In genomic region chr20:37345339-37346231, GRCh38 we compare ENCODE assay signal across 1 cellular context.
TF ChIP-seq lines count a peak whose summit lies in the region.

Gene SRC (plus strand): TSS chr20:37346140. CDS start chr20:37384154, 38,014 bp downstream.

TF ChIP-seq in K562, 482 proteins besides CTCF, POLR2A, EP300 and RAD21 (continued from another document):
- TF ChIP-seq, protein P1, sequence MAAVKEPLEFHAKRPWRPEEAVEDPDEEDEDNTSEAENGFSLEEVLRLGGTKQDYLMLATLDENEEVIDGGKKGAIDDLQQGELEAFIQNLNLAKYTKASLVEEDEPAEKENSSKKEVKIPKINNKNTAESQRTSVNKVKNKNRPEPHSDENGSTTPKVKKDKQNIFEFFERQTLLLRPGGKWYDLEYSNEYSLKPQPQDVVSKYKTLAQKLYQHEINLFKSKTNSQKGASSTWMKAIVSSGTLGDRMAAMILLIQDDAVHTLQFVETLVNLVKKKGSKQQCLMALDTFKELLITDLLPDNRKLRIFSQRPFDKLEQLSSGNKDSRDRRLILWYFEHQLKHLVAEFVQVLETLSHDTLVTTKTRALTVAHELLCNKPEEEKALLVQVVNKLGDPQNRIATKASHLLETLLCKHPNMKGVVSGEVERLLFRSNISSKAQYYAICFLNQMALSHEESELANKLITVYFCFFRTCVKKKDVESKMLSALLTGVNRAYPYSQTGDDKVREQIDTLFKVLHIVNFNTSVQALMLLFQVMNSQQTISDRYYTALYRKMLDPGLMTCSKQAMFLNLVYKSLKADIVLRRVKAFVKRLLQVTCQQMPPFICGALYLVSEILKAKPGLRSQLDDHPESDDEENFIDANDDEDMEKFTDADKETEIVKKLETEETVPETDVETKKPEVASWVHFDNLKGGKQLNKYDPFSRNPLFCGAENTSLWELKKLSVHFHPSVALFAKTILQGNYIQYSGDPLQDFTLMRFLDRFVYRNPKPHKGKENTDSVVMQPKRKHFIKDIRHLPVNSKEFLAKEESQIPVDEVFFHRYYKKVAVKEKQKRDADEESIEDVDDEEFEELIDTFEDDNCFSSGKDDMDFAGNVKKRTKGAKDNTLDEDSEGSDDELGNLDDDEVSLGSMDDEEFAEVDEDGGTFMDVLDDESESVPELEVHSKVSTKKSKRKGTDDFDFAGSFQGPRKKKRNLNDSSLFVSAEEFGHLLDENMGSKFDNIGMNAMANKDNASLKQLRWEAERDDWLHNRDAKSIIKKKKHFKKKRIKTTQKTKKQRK (IDR thresholded peaks at IDR 0.05; ENCODE audit: borderline replicate concordance, low read depth, low read length) = no peak
- TF ChIP-seq VEZF1 (CRISPR knock-in tag; IDR thresholded peaks at IDR 0.05) (peak; percentile 72), KDM1A (IDR thresholded peaks at IDR 0.05) (peak; percentile 41 to 50; a peak in 2 of 4 replicates), ZNF143 (CRISPR knock-in tag; IDR thresholded peaks at IDR 0.05) (no peak), ZBTB12 (CRISPR knock-in tag; IDR thresholded peaks at IDR 0.05) (no peak), RCOR1 (IDR thresholded peaks at IDR 0.05; ENCODE audit: borderline replicate concordance in 1 of 2, low read depth in 2 of 2, low read length in 2 of 2) (peak in 1 of 2 experiments; percentile 60; a peak in 2 of 4 replicates), ZFP1 (CRISPR knock-in tag; IDR thresholded peaks at IDR 0.05) (no peak), RBM25 (IDR thresholded peaks at IDR 0.05; ENCODE audit: low read depth, low read length, severe bottlenecking) (peak; percentile 47), PCBP1 (IDR thresholded peaks at IDR 0.05; ENCODE audit: low read depth, low read length, poor library complexity, severe bottlenecking) (peak; percentile 69), POLR2B (IDR thresholded peaks at IDR 0.05; ENCODE audit: low read depth, partially characterized antibody) (peak; percentile 50), AFF1 (IDR thresholded peaks at IDR 0.05; ENCODE audit: low read depth in 1 of 2, partially characterized antibody in 2 of 2) (no peak), MCM5 (IDR thresholded peaks at IDR 0.05; ENCODE audit: low read depth) (no peak), RB1 (IDR thresholded peaks at IDR 0.05; ENCODE audit: low read depth) (peak; percentile 48; the same call in 1 of the 2 replicates), KDM5B (IDR thresholded peaks at IDR 0.05; ENCODE audit: insufficient replicate concordance, low read depth, low read length) (peak; percentile 85), ELF1 (tag; IDR thresholded peaks at IDR 0.05) (0 out of 2 replicates have a peak, but pooled peaks have one; percentile 30), ZNF764 (CRISPR knock-in tag; IDR thresholded peaks at IDR 0.05; ENCODE audit: low read depth) (no peak), PTBP1 (IDR thresholded peaks at IDR 0.05; ENCODE audit: low read depth, low read length) (no peak), RBFOX2 (IDR thresholded peaks at IDR 0.05; ENCODE audit: low read depth, low read length) (peak; percentile 64), XRCC3 (IDR thresholded peaks at IDR 0.05) (no peak), ZNF785 (CRISPR knock-in tag; IDR thresholded peaks at IDR 0.05) (no peak), YY1 (IDR thresholded peaks at IDR 0.05; ENCODE audit: borderline replicate concordance in 1 of 3, control insufficient read depth in 1 of 3, extremely low read depth in 1 of 3, insufficient read depth in 3 of 3, insufficient read length in 1 of 3, insufficient replicate concordance in 2 of 3, low read depth in 1 of 3, low read length in 2 of 3) (peak in 2 of 3 experiments; percentile 17 to 21)
- TF ChIP-seq, protein P2, sequence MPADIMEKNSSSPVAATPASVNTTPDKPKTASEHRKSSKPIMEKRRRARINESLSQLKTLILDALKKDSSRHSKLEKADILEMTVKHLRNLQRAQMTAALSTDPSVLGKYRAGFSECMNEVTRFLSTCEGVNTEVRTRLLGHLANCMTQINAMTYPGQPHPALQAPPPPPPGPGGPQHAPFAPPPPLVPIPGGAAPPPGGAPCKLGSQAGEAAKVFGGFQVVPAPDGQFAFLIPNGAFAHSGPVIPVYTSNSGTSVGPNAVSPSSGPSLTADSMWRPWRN (IDR thresholded peaks at IDR 0.05; ENCODE audit: low read depth) = no peak
- TF ChIP-seq, protein P3, sequence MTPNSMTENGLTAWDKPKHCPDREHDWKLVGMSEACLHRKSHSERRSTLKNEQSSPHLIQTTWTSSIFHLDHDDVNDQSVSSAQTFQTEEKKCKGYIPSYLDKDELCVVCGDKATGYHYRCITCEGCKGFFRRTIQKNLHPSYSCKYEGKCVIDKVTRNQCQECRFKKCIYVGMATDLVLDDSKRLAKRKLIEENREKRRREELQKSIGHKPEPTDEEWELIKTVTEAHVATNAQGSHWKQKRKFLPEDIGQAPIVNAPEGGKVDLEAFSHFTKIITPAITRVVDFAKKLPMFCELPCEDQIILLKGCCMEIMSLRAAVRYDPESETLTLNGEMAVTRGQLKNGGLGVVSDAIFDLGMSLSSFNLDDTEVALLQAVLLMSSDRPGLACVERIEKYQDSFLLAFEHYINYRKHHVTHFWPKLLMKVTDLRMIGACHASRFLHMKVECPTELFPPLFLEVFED (CRISPR knock-in tag; conservative IDR thresholded peaks at IDR 0.05) = no peak
- TF ChIP-seq, protein P4, sequence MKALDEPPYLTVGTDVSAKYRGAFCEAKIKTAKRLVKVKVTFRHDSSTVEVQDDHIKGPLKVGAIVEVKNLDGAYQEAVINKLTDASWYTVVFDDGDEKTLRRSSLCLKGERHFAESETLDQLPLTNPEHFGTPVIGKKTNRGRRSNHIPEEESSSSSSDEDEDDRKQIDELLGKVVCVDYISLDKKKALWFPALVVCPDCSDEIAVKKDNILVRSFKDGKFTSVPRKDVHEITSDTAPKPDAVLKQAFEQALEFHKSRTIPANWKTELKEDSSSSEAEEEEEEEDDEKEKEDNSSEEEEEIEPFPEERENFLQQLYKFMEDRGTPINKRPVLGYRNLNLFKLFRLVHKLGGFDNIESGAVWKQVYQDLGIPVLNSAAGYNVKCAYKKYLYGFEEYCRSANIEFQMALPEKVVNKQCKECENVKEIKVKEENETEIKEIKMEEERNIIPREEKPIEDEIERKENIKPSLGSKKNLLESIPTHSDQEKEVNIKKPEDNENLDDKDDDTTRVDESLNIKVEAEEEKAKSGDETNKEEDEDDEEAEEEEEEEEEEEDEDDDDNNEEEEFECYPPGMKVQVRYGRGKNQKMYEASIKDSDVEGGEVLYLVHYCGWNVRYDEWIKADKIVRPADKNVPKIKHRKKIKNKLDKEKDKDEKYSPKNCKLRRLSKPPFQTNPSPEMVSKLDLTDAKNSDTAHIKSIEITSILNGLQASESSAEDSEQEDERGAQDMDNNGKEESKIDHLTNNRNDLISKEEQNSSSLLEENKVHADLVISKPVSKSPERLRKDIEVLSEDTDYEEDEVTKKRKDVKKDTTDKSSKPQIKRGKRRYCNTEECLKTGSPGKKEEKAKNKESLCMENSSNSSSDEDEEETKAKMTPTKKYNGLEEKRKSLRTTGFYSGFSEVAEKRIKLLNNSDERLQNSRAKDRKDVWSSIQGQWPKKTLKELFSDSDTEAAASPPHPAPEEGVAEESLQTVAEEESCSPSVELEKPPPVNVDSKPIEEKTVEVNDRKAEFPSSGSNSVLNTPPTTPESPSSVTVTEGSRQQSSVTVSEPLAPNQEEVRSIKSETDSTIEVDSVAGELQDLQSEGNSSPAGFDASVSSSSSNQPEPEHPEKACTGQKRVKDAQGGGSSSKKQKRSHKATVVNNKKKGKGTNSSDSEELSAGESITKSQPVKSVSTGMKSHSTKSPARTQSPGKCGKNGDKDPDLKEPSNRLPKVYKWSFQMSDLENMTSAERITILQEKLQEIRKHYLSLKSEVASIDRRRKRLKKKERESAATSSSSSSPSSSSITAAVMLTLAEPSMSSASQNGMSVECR (CRISPR knock-in tag; IDR thresholded peaks at IDR 0.05) = 0 out of 2 replicates have a peak, but pooled peaks have one; percentile 21
